In genomic region chr3:171234298-171235020, GRCh38 we compare ENCODE assay signal across 30 cellular contexts.
DNase-seq lines count a peak whose midpoint lies in the region; ATAC-seq and TF ChIP-seq lines count a peak whose summit lies in the region.
"Had no signal": no experiment of that assay in that cellular context is flagged by ENCODE, and none has a peak within 500 bp of the region (broad histone marks: within the 10 kb centered on the region; RNA-seq: fewer than 3 reads in every experiment).

No MANE protein-coding gene starts in this region.

- no peak overlapping the region for H3K4me3 Mint-ChIP-seq in activated T-helper 17 cell treated with anti-CD3 and anti-CD28 coated beads, Interleukin-2, amount 50 U/mL, for 72 hours
- H3K4me3 Mint-ChIP-seq: activated CD4-positive, alpha-beta T cell treated with anti-CD3 and anti-CD28 coated beads, Interleukin-2, amount 10 ng/mL, durations not matched to agents 7 days and 5 days; activated naive CD8-positive, alpha-beta T cell treated with anti-CD3 and anti-CD28 coated beads for 36 hours; central memory CD8-positive, alpha-beta T cell; nephron; stimulated activated naive B cell treated with anti-CD40 and anti-IgM and Interleukin-4, amounts not matched to agents 10 μg/mL and 1 μg/mL and 100 μg/mL, for 72 hours; T-helper 17 cell had no signal

- no peaks in the 10 kb centered on the region for H3K27me3 Mint-ChIP-seq in activated T-helper 17 cell treated with anti-CD3 and anti-CD28 coated beads, Interleukin-2, amount 50 U/mL, for 72 hours
- H3K27me3 Mint-ChIP-seq: activated CD4-positive, alpha-beta T cell treated with anti-CD3 and anti-CD28 coated beads, Interleukin-2, amount 10 ng/mL, durations not matched to agents 7 days and 5 days; activated naive CD8-positive, alpha-beta T cell treated with anti-CD3 and anti-CD28 coated beads for 36 hours; central memory CD8-positive, alpha-beta T cell; stimulated activated naive B cell treated with anti-CD40 and anti-IgM and Interleukin-4, amounts not matched to agents 10 μg/mL and 1 μg/mL and 100 μg/mL, for 72 hours; T-helper 17 cell had no signal

- H3K9me3 ChIP-seq in right atrium auricular region (no peaks in the 10 kb centered on the region), hepatocyte (ENCODE audit: low read depth) (no peaks in the 10 kb centered on the region)
- H3K9me3 ChIP-seq: ascending aorta, gastrocnemius medialis, lower lobe of right lung, pancreas, sigmoid colon, suprapubic skin had no signal

- no peak overlapping the region for H2AFZ ChIP-seq in hepatocyte

- H3K9me3 Mint-ChIP-seq in activated T-helper 17 cell treated with anti-CD3 and anti-CD28 coated beads, Interleukin-2, amount 50 U/mL, for 72 hours: no peaks in the 10 kb centered on the region
- H3K9me3 Mint-ChIP-seq: central memory CD8-positive, alpha-beta T cell; nephron had no signal

- no peaks in the 10 kb centered on the region for H4K20me1 ChIP-seq in hepatocyte (ENCODE audit: insufficient read depth, poor library complexity, severe bottlenecking)

- no peak overlapping the region for H3K4me2 ChIP-seq in hepatocyte

- ATAC-seq in Right ventricle myocardium superior (ENCODE audit: poor library complexity) (peak; percentile 75), left cardiac atrium (peak; percentile 61 to 75)
- no peak for ATAC-seq in activated T-helper 17 cell treated with anti-CD3 and anti-CD28 coated beads, Interleukin-2, amount 50 U/mL, for 72 hours (replicated peaks)
- ATAC-seq: K562; lower lobe of right lung; pancreas; SK-N-SH treated with all-trans-retinoic acid at 6 μM for 48 hours; stimulated activated naive B cell treated with anti-CD40 and anti-IgM and Interleukin-4, amounts not matched to agents 10 μg/mL and 1 μg/mL and 100 μg/mL, for 72 hours; T-helper 17 cell had no signal

- H3K27ac ChIP-seq in right atrium auricular region (peak overlapping the region in 1 of 2 donors; percentile 59), substantia nigra (ENCODE audit: low read depth, low read length, poor library complexity, severe bottlenecking) (peak overlapping the region; percentile 50), hepatocyte (no peak overlapping the region)
- H3K27ac ChIP-seq: ascending aorta, C4-2B, lower lobe of right lung, pancreas, sigmoid colon, suprapubic skin had no signal

- peak; percentile 44 for DNase-seq in Right ventricle myocardium superior
- no peak for DNase-seq in right atrium auricular region (ENCODE audit: low spot score)
- DNase-seq in left cardiac atrium: peak; percentile 31
- peak in 17 of 49 donors; percentile 6 to 52 (median 27) for DNase-seq in substantia nigra (lab: John Stamatoyannopoulos, UW)
- no peak for DNase-seq in stimulated activated CD4-positive, alpha-beta T cell treated with anti-CD3 and anti-CD28 coated beads, Interleukin-1b, Interleukin-23, amount 100 ng/mL, for 48 hours
- no peak for DNase-seq in NCI-H2227 treated with DMSO at 0.1 percent for 48 hours (lab: John Stamatoyannopoulos, UW)
- no peak for DNase-seq in hepatocyte (ENCODE audit: low spot score)
- DNase-seq: activated CD4-positive, alpha-beta T cell treated with anti-CD3 and anti-CD28 coated beads, Interleukin-2, amount 10 ng/mL, durations not matched to agents 7 days and 5 days; activated naive CD8-positive, alpha-beta T cell treated with anti-CD3 and anti-CD28 coated beads for 36 hours; Calu3; DMS79 treated with DMSO at 0.1 percent for 48 hours; gastrocnemius medialis; HCEC 1CT; islet precursor cell; lower lobe of right lung; NCI-H1105; NCI-H345; NCI-H774; pancreas; sigmoid colon; stimulated activated naive B cell treated with anti-CD40 and anti-IgM and Interleukin-4, amounts not matched to agents 10 μg/mL and 1 μg/mL and 100 μg/mL, for 72 hours; T-helper 17 cell had no signal

- TF ChIP-seq CTCF in right atrium auricular region (IDR thresholded peaks at IDR 0.05): no peak
- TF ChIP-seq CTCF in hepatocyte (IDR thresholded peaks at IDR 0.05; ENCODE audit: poor library complexity): no peak

- WGBS in hepatocyte (ENCODE audit: low lambda C conversion rate, missing lambda C conversion rate): 98% methylated on average over 8 of the region's 8 CpGs

- intact Hi-C loops in Right ventricle myocardium superior (cut with DNase I) (loop anchor here (5.0 kb wide), 2 partner anchors 37 to 52 kb away; no protein-coding TSS in a partner anchor), left cardiac atrium (cut with DNase I) (no loop called here)

- H3K79me2 ChIP-seq in hepatocyte: no peaks in the 10 kb centered on the region

- H3K36me3 ChIP-seq in right atrium auricular region (no peaks in the 10 kb centered on the region), hepatocyte (replicated peaks; ENCODE audit: insufficient read depth, low read depth) (no peaks in the 10 kb centered on the region)
- H3K36me3 ChIP-seq: ascending aorta, gastrocnemius medialis, lower lobe of right lung, pancreas, sigmoid colon, suprapubic skin had no signal

- H3K4me1 ChIP-seq in right atrium auricular region: peaks cover 0 to 11% of the 10 kb centered on the region in 2 donors
- H3K4me1 ChIP-seq in hepatocyte (ENCODE audit: insufficient read depth): no peaks in the 10 kb centered on the region
- H3K4me1 ChIP-seq: ascending aorta, lower lobe of right lung, pancreas had no signal

- no peak overlapping the region for H3K4me3 ChIP-seq in right atrium auricular region
- H3K4me3 ChIP-seq in hepatocyte: no peak overlapping the region
- H3K4me3 ChIP-seq: ascending aorta, gastrocnemius medialis, K562, lower lobe of right lung, pancreas, sigmoid colon, suprapubic skin had no signal

- no peaks in the 10 kb centered on the region for H3K9me2 ChIP-seq in hepatocyte (replicated peaks; ENCODE audit: insufficient read depth)

- peak overlapping the region; percentile 68 for H3K27ac Mint-ChIP-seq in activated T-helper 17 cell treated with anti-CD3 and anti-CD28 coated beads, Interleukin-2, amount 50 U/mL, for 72 hours
- H3K27ac Mint-ChIP-seq: activated CD4-positive, alpha-beta T cell treated with anti-CD3 and anti-CD28 coated beads, Interleukin-2, amount 10 ng/mL, durations not matched to agents 7 days and 5 days; stimulated activated naive B cell treated with anti-CD40 and anti-IgM and Interleukin-4, amounts not matched to agents 10 μg/mL and 1 μg/mL and 100 μg/mL, for 72 hours had no signal

- no peaks in the 10 kb centered on the region for H3K36me3 Mint-ChIP-seq in activated T-helper 17 cell treated with anti-CD3 and anti-CD28 coated beads, Interleukin-2, amount 50 U/mL, for 72 hours (ENCODE audit: low read depth)
- H3K36me3 Mint-ChIP-seq: stimulated activated naive B cell treated with anti-CD40 and anti-IgM and Interleukin-4, amounts not matched to agents 10 μg/mL and 1 μg/mL and 100 μg/mL, for 72 hours had no signal

- H3K27me3 ChIP-seq in right atrium auricular region (no peaks in the 10 kb centered on the region), hepatocyte (no peaks in the 10 kb centered on the region)
- H3K27me3 ChIP-seq: ascending aorta, gastrocnemius medialis, pancreas, sigmoid colon, suprapubic skin had no signal

- H3K4me1 Mint-ChIP-seq in activated T-helper 17 cell treated with anti-CD3 and anti-CD28 coated beads, Interleukin-2, amount 50 U/mL, for 72 hours: peaks cover 37% of the 10 kb centered on the region

Comparison
In these comparisons a context has a peak if more than half of its experiments do, and no peak if none do; other contexts are left out.
1. DNase-seq: peak in Right ventricle myocardium superior (single experiment) and left cardiac atrium (single experiment); none in right atrium auricular region (single experiment), stimulated activated CD4-positive, alpha-beta T cell treated with anti-CD3 and anti-CD28 coated beads, Interleukin-1b, Interleukin-23, amount 100 ng/mL, for 48 hours (single experiment), NCI-H2227 treated with DMSO at 0.1 percent for 48 hours (single experiment) and hepatocyte (single experiment).